14 cellular contexts compared by ENCODE assay signal in the genomic region with DNA sequence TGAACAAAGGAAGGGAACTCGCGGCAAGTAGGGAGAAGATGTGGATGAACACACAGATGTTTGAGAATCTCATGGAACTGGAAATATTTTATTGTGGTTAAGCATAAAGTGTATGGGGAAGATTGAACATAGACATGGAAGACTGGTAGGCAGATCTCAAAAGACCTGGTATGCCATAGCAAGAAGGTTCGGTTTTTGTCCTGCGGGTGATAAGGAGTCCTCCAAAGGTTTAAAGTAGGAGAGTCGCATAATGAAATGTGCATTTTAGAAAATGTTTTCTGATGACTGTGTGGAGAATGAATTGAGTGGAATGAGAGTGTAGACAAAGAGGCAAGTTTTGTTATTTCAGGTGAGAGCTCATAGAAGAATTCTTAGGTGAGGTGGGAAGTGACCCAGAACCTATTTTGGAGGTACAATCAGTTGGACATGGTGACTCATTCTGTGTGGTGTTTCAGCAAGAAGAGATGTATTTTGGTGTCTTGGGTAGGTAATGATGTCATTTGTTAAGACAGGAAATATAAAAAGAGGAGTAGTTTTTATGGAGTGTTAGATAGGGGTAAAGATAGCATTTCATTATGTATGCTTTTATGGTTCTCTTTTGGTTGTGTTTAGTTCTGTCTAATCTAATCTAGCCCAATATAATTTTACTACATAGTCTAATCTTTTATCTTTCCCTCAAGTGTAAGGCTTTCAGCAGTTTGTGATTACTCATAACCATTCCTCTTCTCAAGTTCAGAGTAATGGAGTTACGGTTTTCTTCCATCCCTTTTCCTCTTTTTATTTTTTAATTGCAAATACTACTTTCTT.
DNase-seq lines count a peak whose midpoint lies in the region; ATAC-seq, FAIRE-seq and TF ChIP-seq lines count a peak whose summit lies in the region.
"Had no signal": no experiment of that assay in that cellular context is flagged by ENCODE, and none has a peak within 500 bp of the region (broad histone marks: within the 10 kb centered on the region; RNA-seq: fewer than 3 reads in every experiment).

No MANE protein-coding gene starts in this region.

- H3K4me1 Mint-ChIP-seq in activated T-helper 17 cell treated with anti-CD3 and anti-CD28 coated beads, Interleukin-2, amount 50 U/mL, for 72 hours: peaks cover 4% of the 10 kb centered on the region
- H3K4me1 Mint-ChIP-seq in naive thymus-derived CD4-positive, alpha-beta T cell: peaks cover 0 to 24% (median 5%) of the 10 kb centered on the region in 7 donors

- peak; percentile 25 for ATAC-seq in activated T-helper 17 cell treated with anti-CD3 and anti-CD28 coated beads, Interleukin-2, amount 50 U/mL, for 72 hours (replicated peaks)
- no peak for ATAC-seq in naive thymus-derived CD4-positive, alpha-beta T cell
- no peak for ATAC-seq in HG02981 (IDR thresholded peaks at IDR 0.05; ENCODE audit: unreplicated experiment)

- H3K36me3 ChIP-seq in Karpas-422 (ENCODE audit: insufficient read depth, low read length) (no peaks in the 10 kb centered on the region), keratinocyte (ENCODE audit: control insufficient read depth in 2 of 2, extremely low read depth in 1 of 2, insufficient read depth in 2 of 2, low read length in 2 of 2) (no peaks in the 10 kb centered on the region), BE2C (no peaks in the 10 kb centered on the region)
- no peaks in the 10 kb centered on the region for H3K36me3 ChIP-seq in naive thymus-derived CD4-positive, alpha-beta T cell (ENCODE audit: control insufficient read depth in 2 of 3, insufficient read depth in 3 of 3, low read length in 3 of 3)
- H3K36me3 ChIP-seq: cardiac muscle cell had no signal

- no peak for TF ChIP-seq CTCF in keratinocyte (optimal IDR thresholded peaks at IDR 0.05 in 1 of 3, IDR thresholded peaks at IDR 0.05 in 1 of 3, conservative IDR thresholded peaks at IDR 0.05 in 1 of 3; ENCODE audit: extremely low read depth in 1 of 3, insufficient read depth in 2 of 3, low read length in 3 of 3)
- no peak for TF ChIP-seq CTCF in BE2C (IDR thresholded peaks at IDR 0.05; ENCODE audit: low read depth, low read length)

- peaks cover 13% of the 10 kb centered on the region for H3K36me3 Mint-ChIP-seq in activated T-helper 17 cell treated with anti-CD3 and anti-CD28 coated beads, Interleukin-2, amount 50 U/mL, for 72 hours (ENCODE audit: low read depth)
- peaks cover 12 to 59% (median 38%) of the 10 kb centered on the region in 5 donors for H3K36me3 Mint-ChIP-seq in naive thymus-derived CD4-positive, alpha-beta T cell

- H3K9ac ChIP-seq in Karpas-422 (ENCODE audit: low read length) (no peak overlapping the region), keratinocyte (ENCODE audit: control insufficient read depth, extremely low read depth, insufficient read depth, low read length) (no peak overlapping the region)

- no peak overlapping the region for H3K4me3 ChIP-seq in Karpas-422 (ENCODE audit: low read length)
- H3K4me3 ChIP-seq in keratinocyte (ENCODE audit: control insufficient read depth in 2 of 3, extremely low read depth in 1 of 3, insufficient read depth in 2 of 3, low read depth in 1 of 3, low read length in 3 of 3): no peak overlapping the region
- H3K4me3 ChIP-seq in naive thymus-derived CD4-positive, alpha-beta T cell (ENCODE audit: low read length): no peak overlapping the region
- no peak overlapping the region for H3K4me3 ChIP-seq in BE2C (ENCODE audit: low read depth, low read length)
- H3K4me3 ChIP-seq: cardiac muscle cell had no signal

- H3K4me3 Mint-ChIP-seq in activated T-helper 17 cell treated with anti-CD3 and anti-CD28 coated beads, Interleukin-2, amount 50 U/mL, for 72 hours: no peak overlapping the region
- H3K4me3 Mint-ChIP-seq in naive thymus-derived CD4-positive, alpha-beta T cell: peak overlapping the region in 1 of 10 donors; percentile 1

- H2AFZ ChIP-seq in Karpas-422 (ENCODE audit: low read length) (no peak overlapping the region), keratinocyte (ENCODE audit: control insufficient read depth, low read length) (no peak overlapping the region)

- no peaks in the 10 kb centered on the region for H3K27me3 ChIP-seq in Karpas-422 (ENCODE audit: low read length)
- H3K27me3 ChIP-seq in keratinocyte (ENCODE audit: control insufficient read depth, extremely low read depth, insufficient read depth, low read length): no peaks in the 10 kb centered on the region
- H3K27me3 ChIP-seq in naive thymus-derived CD4-positive, alpha-beta T cell (ENCODE audit: control insufficient read depth in 2 of 2, insufficient read depth in 2 of 2, low read length in 2 of 2): no peaks in the 10 kb centered on the region
- no peaks in the 10 kb centered on the region for H3K27me3 ChIP-seq in BE2C

- H4K20me1 ChIP-seq in Karpas-422 (ENCODE audit: insufficient read depth, low read depth, low read length): no peaks in the 10 kb centered on the region
- no peaks in the 10 kb centered on the region for H4K20me1 ChIP-seq in keratinocyte (ENCODE audit: control insufficient read depth, extremely low read depth, insufficient read depth, low read length)

- FAIRE-seq in keratinocyte (lab: Jason Lieb, UNC): peak; percentile 79

- H3K79me2 ChIP-seq in Karpas-422 (ENCODE audit: low read length) (no peaks in the 10 kb centered on the region), keratinocyte (ENCODE audit: control insufficient read depth, insufficient read depth, low read length) (no peaks in the 10 kb centered on the region)

- H3K27ac ChIP-seq in Karpas-422 (ENCODE audit: low read length): no peak overlapping the region
- no peak overlapping the region for H3K27ac ChIP-seq in keratinocyte (ENCODE audit: control insufficient read depth, insufficient read depth, low read length)
- H3K27ac ChIP-seq in naive thymus-derived CD4-positive, alpha-beta T cell (ENCODE audit: low read depth, low read length): no peak overlapping the region
- H3K27ac ChIP-seq: cardiac muscle cell had no signal

- H3K9me3 ChIP-seq in Karpas-422 (ENCODE audit: low read length) (no peaks in the 10 kb centered on the region), keratinocyte (ENCODE audit: control insufficient read depth, low read depth, low read length) (no peaks in the 10 kb centered on the region), BE2C (no peaks in the 10 kb centered on the region)
- H3K9me3 ChIP-seq in naive thymus-derived CD4-positive, alpha-beta T cell (ENCODE audit: control insufficient read depth in 2 of 3, low read length in 3 of 3): no peaks in the 10 kb centered on the region

- peaks cover 3% of the 10 kb centered on the region for H3K9me3 Mint-ChIP-seq in activated T-helper 17 cell treated with anti-CD3 and anti-CD28 coated beads, Interleukin-2, amount 50 U/mL, for 72 hours
- peaks cover 0 to 5% (median 0%) of the 10 kb centered on the region in 11 donors for H3K9me3 Mint-ChIP-seq in naive thymus-derived CD4-positive, alpha-beta T cell

- H3K4me1 ChIP-seq in Karpas-422 (ENCODE audit: low read length) (no peaks in the 10 kb centered on the region), keratinocyte (ENCODE audit: control insufficient read depth, extremely low read depth, insufficient read depth, low read length) (peaks cover 15% of the 10 kb centered on the region), BE2C (no peaks in the 10 kb centered on the region)
- H3K4me1 ChIP-seq in naive thymus-derived CD4-positive, alpha-beta T cell (ENCODE audit: control insufficient read depth in 2 of 2, insufficient read depth in 2 of 2, low read length in 2 of 2): no peaks in the 10 kb centered on the region

- H3K9me2 ChIP-seq in Karpas-422 (replicated peaks; ENCODE audit: insufficient read depth, low read length): no peaks in the 10 kb centered on the region

- H3K27me3 Mint-ChIP-seq in activated T-helper 17 cell treated with anti-CD3 and anti-CD28 coated beads, Interleukin-2, amount 50 U/mL, for 72 hours: no peaks in the 10 kb centered on the region
- H3K27me3 Mint-ChIP-seq in naive thymus-derived CD4-positive, alpha-beta T cell: no peaks in the 10 kb centered on the region

- no peaks in the 10 kb centered on the region for H3K9me1 ChIP-seq in keratinocyte (ENCODE audit: control insufficient read depth, extremely low read depth, insufficient read depth, low read length)

- CTCF ChIA-PET in naive thymus-derived CD4-positive, alpha-beta T cell (lab: Charles Lee): no interaction called here

- peak overlapping the region; percentile 19 for H3K27ac Mint-ChIP-seq in activated T-helper 17 cell treated with anti-CD3 and anti-CD28 coated beads, Interleukin-2, amount 50 U/mL, for 72 hours
- H3K27ac Mint-ChIP-seq in naive thymus-derived CD4-positive, alpha-beta T cell: peak overlapping the region in 4 of 9 donors; percentile 1 to 57 (median 5)

- intact Hi-C loops in naive thymus-derived CD4-positive, alpha-beta T cell (cut with micrococcal nuclease): no loop called here

- H3K4me2 ChIP-seq in Karpas-422 (ENCODE audit: low read depth, low read length, poor library complexity, severe bottlenecking): no peak overlapping the region
- H3K4me2 ChIP-seq in keratinocyte (ENCODE audit: control insufficient read depth, extremely low read depth, insufficient read depth, low read depth, low read length): no peak overlapping the region

- dilution Hi-C loops in keratinocyte (cut with MboI; ENCODE audit: extremely low pct_ligation_motif_present, low sequenced_read_pairs): no loop called here

- DNase-seq in EL: peak; percentile 43
- peak; percentile 27 for DNase-seq in Karpas-422
- peak; percentile 17 for DNase-seq in keratinocyte (ENCODE audit: low read depth, low spot score)
- DNase-seq in naive thymus-derived CD4-positive, alpha-beta T cell: no peak
- DNase-seq in NCI-H187 treated with DMSO at 0.1 percent for 48 hours (lab: John Stamatoyannopoulos, UW): no peak
- DNase-seq in BE2C: no peak
- DNase-seq: activated effector memory CD4-positive, alpha-beta T cell treated with Interleukin-2 at 50 U/mL for 16 hours; hippocampal formation; NCI-H2171 treated with DMSO at 0.1 percent for 48 hours; substantia nigra; SW 1271 had no signal

- POLR2A ChIA-PET in naive thymus-derived CD4-positive, alpha-beta T cell (lab: Charles Lee): no interaction called here

Comparison
In these comparisons a context has a peak if more than half of its experiments do, and no peak if none do; other contexts are left out.
1. DNase-seq: peak in EL (single experiment), Karpas-422 (single experiment) and keratinocyte (single experiment); none in naive thymus-derived CD4-positive, alpha-beta T cell (0 of 9), NCI-H187 treated with DMSO at 0.1 percent for 48 hours (single experiment) and BE2C (single experiment).